ENCODE assay signal across 8 cellular contexts in the genomic region with DNA sequence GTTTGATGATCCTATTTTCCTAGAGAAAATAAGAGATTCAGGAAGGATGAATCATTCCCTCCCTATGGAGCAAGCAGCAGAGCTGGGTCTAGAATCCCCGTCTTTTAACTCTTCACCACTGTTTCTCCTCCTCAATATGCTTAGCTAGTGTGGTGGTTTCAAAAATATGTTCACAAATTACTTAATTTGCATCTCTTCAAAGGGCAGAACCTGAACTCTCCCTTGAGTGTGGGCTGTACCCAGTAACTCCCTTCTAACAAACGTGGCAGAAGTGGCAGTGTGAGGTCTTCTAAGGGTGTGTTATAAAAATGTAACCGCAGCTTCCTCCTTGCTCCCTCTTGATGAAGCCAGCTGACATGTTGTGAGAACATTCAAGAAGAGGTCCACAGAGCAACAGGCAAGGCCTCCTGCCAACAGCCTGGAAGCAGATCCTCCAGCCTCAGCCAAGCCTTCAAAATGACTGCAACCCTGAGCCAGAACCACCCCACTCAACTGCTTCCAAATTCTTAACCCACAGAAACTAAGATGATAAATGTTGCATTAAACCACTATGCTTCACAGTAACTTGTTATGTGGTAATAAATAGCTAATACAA. TPM values are rescaled to one million over a fixed set of nuclear protein-coding genes. Genes with fewer than 3 reads are reported as not detected.
A peak's percentile ranks its signal among the peaks of the same experiment; 100 is the strongest.
DNase-seq lines count a peak whose midpoint lies in the region; ATAC-seq lines count a peak whose summit lies in the region.

No MANE protein-coding gene starts in this region.

- no peaks in the 10 kb centered on the region for H3K36me3 Mint-ChIP-seq in immature natural killer cell

- peak; percentile 85 for ATAC-seq in HG03196 (IDR thresholded peaks at IDR 0.05; ENCODE audit: unreplicated experiment)

- peak overlapping the region; percentile 74 to 91 (median 86) for H3K4me3 Mint-ChIP-seq in immature natural killer cell

- H3K27ac Mint-ChIP-seq in immature natural killer cell: peak overlapping the region; percentile 89 to 98 (median 94)

- DNase-seq in activated gamma-delta T cell treated with Interleukin-2 at 50 U/mL for 16 hours (peak; percentile 58), activated gamma-delta T cell (lab: John Stamatoyannopoulos, UW) (no peak), SKM-1 (lab: John Stamatoyannopoulos, UW; ENCODE audit: unreplicated experiment) (peak; percentile 94), immature natural killer cell (peak; percentile 81 to 86 (median 83)), islet precursor cell (no peak)
- peak; percentile 24 to 46 for DNase-seq in stimulated activated CD4-positive, alpha-beta T cell treated with anti-CD3 and anti-CD28 coated beads, Interleukin-2, amount 100 ng/mL, for 24 hours

- peaks cover 78 to 80% of the 10 kb centered on the region in 2 donors for H3K4me1 Mint-ChIP-seq in immature natural killer cell

- peaks cover 0 to 10% (median 9%) of the 10 kb centered on the region in 3 donors for H3K27me3 Mint-ChIP-seq in immature natural killer cell (ENCODE audit: low read depth in 3 of 3)

- H3K27ac ChIP-seq in angular gyrus (ENCODE audit: low read depth, low read length): peak overlapping the region; percentile 37

- no peaks in the 10 kb centered on the region for H3K9me3 Mint-ChIP-seq in immature natural killer cell

RNA-seq across cellular contexts. Expression of gene SRPK2, which starts 36.6 kb away (rescaled TPM):
- polyA plus RNA-seq in immature natural killer cell: 10 to 100 TPM; 51.5 to 92.2 (median 64.1) TPM

Comparison
In these comparisons a context has a peak if more than half of its experiments do, and no peak if none do; other contexts are left out.
1. DNase-seq: peak in activated gamma-delta T cell treated with Interleukin-2 at 50 U/mL for 16 hours (single experiment), SKM-1 (single experiment), immature natural killer cell (3 of 3) and stimulated activated CD4-positive, alpha-beta T cell treated with anti-CD3 and anti-CD28 coated beads, Interleukin-2, amount 100 ng/mL, for 24 hours (2 of 2); none in activated gamma-delta T cell (single experiment) and islet precursor cell (single experiment).